9 cellular contexts compared by ENCODE assay signal in genomic region chr1:148318900-148319242, GRCh38.
DNase-seq lines count a peak whose midpoint lies in the region; ATAC-seq and TF ChIP-seq lines count a peak whose summit lies in the region.
"Had no signal": no experiment of that assay in that cellular context is flagged by ENCODE, and none has a peak within 500 bp of the region (broad histone marks: within the 10 kb centered on the region; RNA-seq: fewer than 3 reads in every experiment).

No MANE protein-coding gene starts in this region.

- H3K9me3 Mint-ChIP-seq in activated T-cell treated with anti-CD3 and anti-CD28 coated beads, Interleukin-2, amount 50 U/mL, for 72 hours = no peaks in the 10 kb centered on the region
- H3K9me3 Mint-ChIP-seq in activated B cell treated with CpG ODN at 0.5 μM for 24 hours = peaks cover 4% of the 10 kb centered on the region

- H3K4me3 Mint-ChIP-seq in activated T-cell treated with anti-CD3 and anti-CD28 coated beads, Interleukin-2, amount 50 U/mL, for 72 hours = peak overlapping the region; percentile 97 to 98
- H3K4me3 Mint-ChIP-seq in activated B cell treated with CpG ODN at 0.5 μM for 24 hours = peak overlapping the region; percentile 96

- H3K27me3 Mint-ChIP-seq in activated T-cell treated with anti-CD3 and anti-CD28 coated beads, Interleukin-2, amount 50 U/mL, for 72 hours (ENCODE audit: low read depth) = peaks cover 28% of the 10 kb centered on the region
- no peaks in the 10 kb centered on the region for H3K27me3 Mint-ChIP-seq in activated B cell treated with CpG ODN at 0.5 μM for 24 hours

- H3K27ac ChIP-seq in thoracic aorta = no peak overlapping the region

- CTCF ChIA-PET in activated B cell treated with CpG ODN at 0.5 μM for 24 hours (lab: Charles Lee) = no interaction called here

- no peaks in the 10 kb centered on the region for H3K36me3 ChIP-seq in iPS-15b (ENCODE audit: control insufficient read depth, insufficient read depth, low read length)
- no peaks in the 10 kb centered on the region for H3K36me3 ChIP-seq in thoracic aorta

- intact Hi-C loops in activated B cell treated with CpG ODN at 0.5 μM for 24 hours (cut with micrococcal nuclease) = loop anchor here (1.0 to 5.0 kb wide), 4 partner anchors 15 to 167 kb away; partner anchors contain the start of gene NBPF11

- no peak for DNase-seq in activated T-cell treated with anti-CD3 and anti-CD28 coated beads, Interleukin-2, amount 50 U/mL, for 72 hours
- DNase-seq in activated T-cell treated with anti-CD3 and anti-CD28 coated beads for 4 hours = no peak
- no peak for DNase-seq in activated B cell treated with CpG ODN at 0.5 μM for 24 hours
- DNase-seq in thoracic aorta (ENCODE audit: low spot score) = no peak
- DNase-seq in putamen (ENCODE audit: low spot score) = no peak
- no peak for DNase-seq in medulla oblongata (ENCODE audit: extremely low spot score)
- no peak for DNase-seq in epidermal melanocyte (ENCODE audit: insufficient read length, low spot score)
- DNase-seq: NCI-H69 had no signal

- H3K4me1 ChIP-seq in iPS-15b (ENCODE audit: control insufficient read depth, insufficient read depth, low read length) = no peaks in the 10 kb centered on the region
- no peaks in the 10 kb centered on the region for H3K4me1 ChIP-seq in thoracic aorta (ENCODE audit: control insufficient read depth in 1 of 2, low read depth in 2 of 2)

- POLR2A ChIA-PET in activated B cell treated with CpG ODN at 0.5 μM for 24 hours (lab: Charles Lee) = interaction anchor here (1.0 to 2.9 kb wide), 7 partner anchors 12 to 163 kb away, joined by 3 to 62 read pairs (median 7); no protein-coding TSS in a partner anchor

- peaks cover 0 to 4% of the 10 kb centered on the region in 2 donors for H3K36me3 Mint-ChIP-seq in activated T-cell treated with anti-CD3 and anti-CD28 coated beads, Interleukin-2, amount 50 U/mL, for 72 hours (ENCODE audit: insufficient read depth in 2 of 2)
- peaks cover 3% of the 10 kb centered on the region for H3K36me3 Mint-ChIP-seq in activated B cell treated with CpG ODN at 0.5 μM for 24 hours (ENCODE audit: low read depth)

- H3K27ac Mint-ChIP-seq in activated T-cell treated with anti-CD3 and anti-CD28 coated beads, Interleukin-2, amount 50 U/mL, for 72 hours = peak overlapping the region; percentile 90
- peak overlapping the region; percentile 92 for H3K27ac Mint-ChIP-seq in activated B cell treated with CpG ODN at 0.5 μM for 24 hours

- peak overlapping the region; percentile 76 for H3K9ac ChIP-seq in iPS-15b (ENCODE audit: low read depth, low read length)

- H3K9me3 ChIP-seq in iPS-15b (ENCODE audit: control insufficient read depth, insufficient read depth, low read length) (no peaks in the 10 kb centered on the region), thoracic aorta (no peaks in the 10 kb centered on the region)

- TF ChIP-seq CTCF in activated B cell treated with CpG ODN at 0.5 μM for 24 hours (IDR thresholded peaks at IDR 0.05) (no peak), thoracic aorta (IDR thresholded peaks at IDR 0.05) (no peak)

- H3K4me1 Mint-ChIP-seq in activated T-cell treated with anti-CD3 and anti-CD28 coated beads, Interleukin-2, amount 50 U/mL, for 72 hours (ENCODE audit: low read depth) = peaks cover 53% of the 10 kb centered on the region
- peaks cover 35% of the 10 kb centered on the region for H3K4me1 Mint-ChIP-seq in activated B cell treated with CpG ODN at 0.5 μM for 24 hours

- H3K4me3 ChIP-seq in iPS-15b (ENCODE audit: low read depth, low read length) (peak overlapping the region; percentile 88), thoracic aorta (peak overlapping the region; percentile 58)

- H3K27me3 ChIP-seq in iPS-15b (ENCODE audit: control insufficient read depth, insufficient read depth, low read length) = peaks cover 59% of the 10 kb centered on the region
- no peaks in the 10 kb centered on the region for H3K27me3 ChIP-seq in thoracic aorta (replicated peaks; ENCODE audit: insufficient read depth)

- ATAC-seq in activated T-cell treated with anti-CD3 and anti-CD28 coated beads, Interleukin-2, amount 50 U/mL, for 72 hours (replicated peaks in 1 of 2) = peak; percentile 80
- ATAC-seq in activated B cell treated with CpG ODN at 0.5 μM for 24 hours (ENCODE audit: low read depth) (no peak), thoracic aorta (ENCODE audit: insufficient number of reproducible peaks, low FRiP score, low read depth) (no peak)

Comparison
In these comparisons a context has a peak if more than half of its experiments do, and no peak if none do; other contexts are left out.
1. ATAC-seq: peak in activated T-cell treated with anti-CD3 and anti-CD28 coated beads, Interleukin-2, amount 50 U/mL, for 72 hours (2 of 2); none in activated B cell treated with CpG ODN at 0.5 μM for 24 hours (single experiment) and thoracic aorta (single experiment).